Comparison of ENCODE assay signal across 18 cellular contexts in genomic region chr7:158648168-158648567, GRCh38. TPM values are rescaled to one million over a fixed set of nuclear protein-coding genes. Genes with fewer than 3 reads are reported as not detected.
A peak's percentile ranks its signal among the peaks of the same experiment; 100 is the strongest.
DNase-seq lines count a peak whose midpoint lies in the region; ATAC-seq, FAIRE-seq and TF ChIP-seq lines count a peak whose summit lies in the region.
"Had no signal": no experiment of that assay in that cellular context is flagged by ENCODE, and none has a peak within 500 bp of the region (broad histone marks: within the 10 kb centered on the region; RNA-seq: fewer than 3 reads in every experiment).

No MANE protein-coding gene starts in this region.

- H3K36me3 Mint-ChIP-seq in activated T-cell treated with anti-CD3 and anti-CD28 coated beads, Interleukin-2, amount 50 U/mL, for 72 hours (ENCODE audit: insufficient read depth in 2 of 2): peaks cover 19 to 47% of the 10 kb centered on the region in 2 donors

- CTCF ChIA-PET in PC-3 (lab: Charles Lee): no interaction called here
- CTCF ChIA-PET in endothelial cell of umbilical vein (lab: Charles Lee): no interaction called here

- peaks cover 8% of the 10 kb centered on the region for H3F3A ChIP-seq in PC-3 (ENCODE audit: low read length, unreplicated experiment)

- no peaks in the 10 kb centered on the region for H3K9me2 ChIP-seq in PC-3 (replicated peaks; ENCODE audit: low read length)

- H3K79me2 ChIP-seq in ACC112 (ENCODE audit: control insufficient read depth, insufficient read depth, low read length, unreplicated experiment) (peaks cover 18% of the 10 kb centered on the region), PC-3 (ENCODE audit: low read length) (peaks cover 20% of the 10 kb centered on the region), endothelial cell of umbilical vein (ENCODE audit: control insufficient read depth, insufficient read depth, low read length) (peaks cover 13% of the 10 kb centered on the region)

- no peak for DNase-seq in activated T-cell treated with anti-CD3 and anti-CD28 coated beads, Interleukin-2, amount 50 U/mL, for 72 hours
- DNase-seq in activated T-cell treated with anti-CD3 and anti-CD28 coated beads, Interleukin-2, amount 50 U/mL, for 48 hours: no peak
- DNase-seq in PC-3: no peak
- no peak for DNase-seq in endothelial cell of umbilical vein (ENCODE audit: low read depth, low spot score)
- no peak for DNase-seq in GM12891 (ENCODE audit: insufficient read length, low spot score)
- DNase-seq: CD8-positive, alpha-beta T cell; DMS 273 treated with DMSO at 0.1 percent for 48 hours; DND-41; EL had no signal

- intact Hi-C loops in PC-3 (cut with micrococcal nuclease): loop anchor here (2.0 to 5.0 kb wide), 3 partner anchors 65 to 216 kb away; no protein-coding TSS in a partner anchor
- intact Hi-C loops in endothelial cell of umbilical vein (cut with micrococcal nuclease): loop anchor here (5.0 kb wide), 1 partner anchor 1216 kb away; no protein-coding TSS in a partner anchor

- H3K4me3 ChIP-seq in ACC112 (ENCODE audit: low read depth, low read length): no peak overlapping the region
- no peak overlapping the region for H3K4me3 ChIP-seq in PC-3 (ENCODE audit: low read length)
- no peak overlapping the region for H3K4me3 ChIP-seq in endothelial cell of umbilical vein (replicated peaks in 1 of 3; ENCODE audit: insufficient read depth in 1 of 3, low read depth in 1 of 3, low read length in 3 of 3)
- H3K4me3 ChIP-seq: A549; BLaER1 treated with 17β-estradiol and CSF1 and Interleukin-3, amounts not matched to agents 10 nM and 100 nM; GM12878; GM23248; HAP-1 had no signal

- TF ChIP-seq CTCF in PC-3 (conservative IDR thresholded peaks at IDR 0.05; ENCODE audit: low read depth, low read length) (no peak), endothelial cell of umbilical vein (IDR thresholded peaks at IDR 0.05; ENCODE audit: extremely low read depth in 1 of 2, insufficient read depth in 1 of 2, low read depth in 1 of 2, low read length in 2 of 2) (no peak)

- H3K27me3 ChIP-seq in ACC112 (ENCODE audit: insufficient read depth, low read length) (no peaks in the 10 kb centered on the region), PC-3 (ENCODE audit: low read length) (no peaks in the 10 kb centered on the region), endothelial cell of umbilical vein (ENCODE audit: control insufficient read depth in 2 of 2, insufficient read depth in 2 of 2, low read length in 2 of 2) (no peaks in the 10 kb centered on the region)
- H3K27me3 ChIP-seq: BLaER1 treated with 17β-estradiol and CSF1 and Interleukin-3, amounts not matched to agents 10 nM and 100 nM had no signal

- no peak overlapping the region for H2AFZ ChIP-seq in ACC112 (ENCODE audit: low read length, unreplicated experiment)
- H2AFZ ChIP-seq in PC-3 (ENCODE audit: low read length): no peak overlapping the region
- H2AFZ ChIP-seq in endothelial cell of umbilical vein (ENCODE audit: low read depth, low read length): no peak overlapping the region
- H2AFZ ChIP-seq: GM23248 had no signal

- H3K27ac ChIP-seq in ACC112 (ENCODE audit: low read depth, low read length) (peak overlapping the region; percentile 97), PC-3 (ENCODE audit: low read length) (peak overlapping the region; percentile 82), endothelial cell of umbilical vein (ENCODE audit: insufficient read depth, low read depth, low read length) (no peak overlapping the region)
- H3K27ac ChIP-seq: BLaER1 treated with 17β-estradiol and CSF1 and Interleukin-3, amounts not matched to agents 10 nM and 100 nM had no signal

- H3K9me3 ChIP-seq in PC-3 (ENCODE audit: low read length) (no peaks in the 10 kb centered on the region), endothelial cell of umbilical vein (replicated peaks; ENCODE audit: control insufficient read depth, insufficient read depth, low read length) (no peaks in the 10 kb centered on the region)
- H3K9me3 ChIP-seq: A549, HAP-1 had no signal

- no peaks in the 10 kb centered on the region for H3K27me3 Mint-ChIP-seq in activated T-cell treated with anti-CD3 and anti-CD28 coated beads, Interleukin-2, amount 50 U/mL, for 72 hours (ENCODE audit: low read depth)
- H3K27me3 Mint-ChIP-seq: B cell, IgD-negative memory B cell had no signal

- H3K36me3 ChIP-seq in ACC112 (ENCODE audit: insufficient read depth, low read length) (peaks cover 17% of the 10 kb centered on the region), PC-3 (ENCODE audit: low read depth, low read length) (peaks cover 59% of the 10 kb centered on the region), endothelial cell of umbilical vein (ENCODE audit: control insufficient read depth in 2 of 2, extremely low read depth in 1 of 2, insufficient read depth in 2 of 2, low read length in 2 of 2) (peaks cover 8 to 10% of the 10 kb centered on the region in 2 experiments)

- dilution Hi-C loops in endothelial cell of umbilical vein (cut with MboI; ENCODE audit: extremely low pct_ligation_motif_present, low sequenced_read_pairs): no loop called here

- H3K4me1 ChIP-seq in ACC112 (ENCODE audit: control insufficient read depth, insufficient read depth, low read length, unreplicated experiment): peaks cover 42% of the 10 kb centered on the region
- peaks cover 46% of the 10 kb centered on the region for H3K4me1 ChIP-seq in PC-3 (ENCODE audit: insufficient read depth, low read length)
- peaks cover 16% of the 10 kb centered on the region for H3K4me1 ChIP-seq in endothelial cell of umbilical vein (ENCODE audit: control insufficient read depth, extremely low read depth, insufficient read depth, low read length)
- H3K4me1 ChIP-seq: BLaER1 treated with 17β-estradiol and CSF1 and Interleukin-3, amounts not matched to agents 10 nM and 100 nM; HAP-1 had no signal

- no peak overlapping the region for H3K4me3 Mint-ChIP-seq in activated T-cell treated with anti-CD3 and anti-CD28 coated beads, Interleukin-2, amount 50 U/mL, for 72 hours
- H3K4me3 Mint-ChIP-seq: B cell; CD8-positive, alpha-beta T cell; IgD-negative memory B cell had no signal

- no peak for ATAC-seq in activated T-cell treated with anti-CD3 and anti-CD28 coated beads, Interleukin-2, amount 50 U/mL, for 72 hours (replicated peaks in 1 of 2)
- ATAC-seq in PC-3 (no peak), HG02970 (IDR thresholded peaks at IDR 0.05; ENCODE audit: low FRiP score, unreplicated experiment) (no peak)
- ATAC-seq: CD8-positive, alpha-beta T cell had no signal

- H3K4me2 ChIP-seq in PC-3 (ENCODE audit: low read length): peak overlapping the region; percentile 75; the same call in 1 of the 2 replicates
- no peak overlapping the region for H3K4me2 ChIP-seq in endothelial cell of umbilical vein (ENCODE audit: insufficient read depth, low read length)
- H3K4me2 ChIP-seq: BLaER1 treated with 17β-estradiol and CSF1 and Interleukin-3, amounts not matched to agents 10 nM and 100 nM had no signal

- BruUV-seq in PC-3 (replicated peaks; lab: Mats Ljungman, UMichigan) (no TSS peak), endothelial cell of umbilical vein (replicated peaks; lab: Mats Ljungman, UMichigan) (no TSS peak)

- H4K20me1 ChIP-seq in PC-3 (ENCODE audit: low read length) (peaks cover 9% of the 10 kb centered on the region), endothelial cell of umbilical vein (replicated peaks; ENCODE audit: control insufficient read depth, extremely low read depth, insufficient read depth, low read length) (no peaks in the 10 kb centered on the region)

- POLR2A ChIA-PET in PC-3 (lab: Charles Lee; ENCODE audit: unreplicated experiment): no interaction called here
- POLR2A ChIA-PET in endothelial cell of umbilical vein (lab: Charles Lee): interaction anchor here (0.7 kb wide), 1 partner anchor 48 kb away, joined by 4 read pairs; no protein-coding TSS in a partner anchor

- peaks cover 0 to 2% of the 10 kb centered on the region in 2 donors for H3K9me3 Mint-ChIP-seq in activated T-cell treated with anti-CD3 and anti-CD28 coated beads, Interleukin-2, amount 50 U/mL, for 72 hours
- H3K9me3 Mint-ChIP-seq: CD8-positive, alpha-beta T cell had no signal

- H3K9ac ChIP-seq in PC-3 (ENCODE audit: low read length) (no peak overlapping the region), endothelial cell of umbilical vein (replicated peaks; ENCODE audit: extremely low read depth, insufficient read depth, low read length) (no peak overlapping the region)
- H3K9ac ChIP-seq: BLaER1 treated with 17β-estradiol and CSF1 and Interleukin-3, amounts not matched to agents 10 nM and 100 nM had no signal

- H3K9me1 ChIP-seq in endothelial cell of umbilical vein (replicated peaks; ENCODE audit: control insufficient read depth, extremely low read depth, insufficient read depth, low read length): no peaks in the 10 kb centered on the region

- H3K4me1 Mint-ChIP-seq in activated T-cell treated with anti-CD3 and anti-CD28 coated beads, Interleukin-2, amount 50 U/mL, for 72 hours (ENCODE audit: low read depth): peaks cover 5% of the 10 kb centered on the region
- H3K4me1 Mint-ChIP-seq: B cell, IgD-negative memory B cell had no signal

- peak overlapping the region; percentile 88 for H3K27ac Mint-ChIP-seq in activated T-cell treated with anti-CD3 and anti-CD28 coated beads, Interleukin-2, amount 50 U/mL, for 72 hours
- H3K27ac Mint-ChIP-seq: B cell; CD8-positive, alpha-beta T cell had no signal

- TF ChIP-seq POLR2A in endothelial cell of umbilical vein (IDR thresholded peaks at IDR 0.05; ENCODE audit: low read depth, low read length): no peak
- TF ChIP-seq POLR2A in GM12891 (IDR thresholded peaks at IDR 0.05; ENCODE audit: low read depth, low read length): no peak

- FAIRE-seq in endothelial cell of umbilical vein (lab: Jason Lieb, UNC) (peak; percentile 49), GM12891 (lab: Jason Lieb, UNC) (no peak)
- FAIRE-seq: A549, GM12878 had no signal

TF ChIP-seq in endothelial cell of umbilical vein, 7 proteins besides CTCF, POLR2A, EP300 and RAD21 (continues in another document):
- TF ChIP-seq FOS (IDR thresholded peaks at IDR 0.05; ENCODE audit: borderline replicate concordance, insufficient read depth, low read length) (no peak), EZH2 (IDR thresholded peaks at IDR 0.05; ENCODE audit: borderline replicate concordance, low read depth, low read length, severe bottlenecking) (no peak)

TF ChIP-seq in GM12891, 5 proteins besides CTCF, POLR2A, EP300 and RAD21 (continues in another document):
- TF ChIP-seq TAF1 (IDR thresholded peaks at IDR 0.05; ENCODE audit: low read depth, low read length) (no peak), POU2F2 (IDR thresholded peaks at IDR 0.05; ENCODE audit: low read depth, low read length) (no peak)

RNA-seq across cellular contexts. Expression of gene NCAPG2, which starts 56.4 kb away (rescaled TPM):
- 100 to 1,000 TPM; 129 to 134 TPM for total RNA-seq in activated T-cell treated with anti-CD3 and anti-CD28 coated beads, Interleukin-2, amount 50 U/mL, for 72 hours
- total RNA-seq in PC-3 (2014; rRNA removed) (49.2 and 50.2 TPM in 2 replicates), endothelial cell of umbilical vein (62.3 and 66.9 TPM in 2 replicates)
- polyA plus RNA-seq in endothelial cell of umbilical vein: 15.5 and 19.2 TPM in 2 replicates
- polyA plus RNA-seq in endothelial cell of umbilical vein (2011; cell fraction: cytosol; rRNA removed): 27.6 and 28.3 TPM in 2 replicates
- 46.2 and 61.6 TPM in 2 replicates for polyA plus RNA-seq in endothelial cell of umbilical vein (2011; cell fraction: nucleus; rRNA removed)
- polyA plus RNA-seq in endothelial cell of umbilical vein (2012): 19.8 and 34.6 TPM in 2 replicates
- polyA minus RNA-seq in endothelial cell of umbilical vein: 64.7 and 83.6 TPM in 2 replicates
- polyA minus RNA-seq in endothelial cell of umbilical vein (2011; cell fraction: cytosol; rRNA and poly(A)+ RNA removed): 44.4 TPM
- 44.0 and 61.6 TPM in 2 replicates for polyA minus RNA-seq in endothelial cell of umbilical vein (2011; cell fraction: nucleus; rRNA and poly(A)+ RNA removed)
- polyA plus RNA-seq in GM12891 (2012; ENCODE audit: low read depth, missing spikeins): 22.0 TPM
